In genomic region chr17:59361916-59362810, GRCh38 we compare ENCODE assay signal across 8 cellular contexts. TPM values are rescaled to one million over a fixed set of nuclear protein-coding genes. Genes with fewer than 3 reads are reported as not detected.
DNase-seq lines count a peak whose midpoint lies in the region; ATAC-seq and TF ChIP-seq lines count a peak whose summit lies in the region.

No MANE protein-coding gene starts in this region.

- H3K79me2 ChIP-seq in GM23338 (replicated peaks; ENCODE audit: insufficient read depth) = no peaks in the 10 kb centered on the region

- peak overlapping the region; percentile 99 for H3K27ac Mint-ChIP-seq in CD8-positive, alpha-beta T cell
- no peak overlapping the region for H3K27ac Mint-ChIP-seq in GM23338

- POLR2A ChIA-PET in CD8-positive, alpha-beta T cell (lab: Charles Lee) = interaction anchor here (0.7 to 2.5 kb wide), 8 partner anchors 9 to 65 kb away, joined by 3 to 12 read pairs (median 5); no protein-coding TSS in a partner anchor

- H2AFZ ChIP-seq in GM23338 = no peak overlapping the region

- H3K9me2 ChIP-seq in GM23338 (ENCODE audit: insufficient read depth) = no peaks in the 10 kb centered on the region

- 0 out of 2 replicates have a peak, but pooled peaks cover 12% of the 10 kb centered on the region for H3F3A ChIP-seq in GM23338 (replicated peaks; ENCODE audit: low read depth)

- peaks cover 12% of the 10 kb centered on the region for H3K36me3 Mint-ChIP-seq in CD8-positive, alpha-beta T cell
- no peaks in the 10 kb centered on the region for H3K36me3 Mint-ChIP-seq in GM23338 (ENCODE audit: low read depth)

- no peaks in the 10 kb centered on the region for H3K9me3 Mint-ChIP-seq in CD8-positive, alpha-beta T cell
- H3K9me3 Mint-ChIP-seq in GM23338 = no peaks in the 10 kb centered on the region

- no peak for TF ChIP-seq CTCF in CD8-positive, alpha-beta T cell (IDR thresholded peaks at IDR 0.05)
- TF ChIP-seq CTCF in adrenal gland (IDR thresholded peaks at IDR 0.05) = no peak
- no peak for TF ChIP-seq CTCF in GM23338 (conservative IDR thresholded peaks at IDR 0.05; ENCODE audit: low read depth in 2 of 2)

- TF ChIP-seq POLR2A in adrenal gland (IDR thresholded peaks at IDR 0.05) = no peak

- intact Hi-C loops in CD8-positive, alpha-beta T cell (cut with DNase I, micrococcal nuclease) = loop anchor here in 1 of 2 experiments (1.0 to 10.0 kb wide), 3 partner anchors 15 to 1027 kb away; no protein-coding TSS in a partner anchor
- intact Hi-C loops in adrenal gland (cut with DNase I) = no loop called here

- peak; percentile 64 for ATAC-seq in CD8-positive, alpha-beta T cell
- peak; percentile 53 for ATAC-seq in GM21528 (IDR thresholded peaks at IDR 0.05; ENCODE audit: low FRiP score, unreplicated experiment)
- ATAC-seq in GM23338 = no peak

- H3K4me3 ChIP-seq in CD8-positive, alpha-beta T cell (ENCODE audit: low read depth, low read length) = peak overlapping the region; percentile 44
- H3K4me3 ChIP-seq in adrenal gland (peak overlapping the region in 1 of 4 donors; percentile 13), GM23338 (no peak overlapping the region)

- H3K27me3 Mint-ChIP-seq in CD8-positive, alpha-beta T cell (ENCODE audit: low read depth) = no peaks in the 10 kb centered on the region
- H3K27me3 Mint-ChIP-seq in GM23338 (ENCODE audit: insufficient read depth, low read depth, poor library complexity) = peaks cover 6% of the 10 kb centered on the region

- DNase-seq in CD8-positive, alpha-beta T cell = peak in 6 of 7 experiments; percentile 15 to 57 (median 46)
- DNase-seq in NCI-H69 (lab: John Stamatoyannopoulos, UW) (peak; percentile 81), adrenal gland (peak in 5 of 7 donors; percentile 48 to 71 (median 61)), kidney tubule cell (ENCODE audit: low spot score) (peak; percentile 93), cerebellar nuclear complex (lab: John Stamatoyannopoulos, UW) (no peak), GM23338 (ENCODE audit: low spot score) (no peak)

- peaks cover 86% of the 10 kb centered on the region for H3K4me1 ChIP-seq in CD8-positive, alpha-beta T cell (ENCODE audit: insufficient read depth, low read length)
- H3K4me1 ChIP-seq in adrenal gland (replicated peaks in 1 of 2) = peaks cover 52 to 66% of the 10 kb centered on the region in 2 donors
- H3K4me1 ChIP-seq in GM23338 (ENCODE audit: insufficient read depth) = peaks cover 21% of the 10 kb centered on the region

- H3K36me3 ChIP-seq in CD8-positive, alpha-beta T cell (ENCODE audit: insufficient read depth, low read length) = no peaks in the 10 kb centered on the region
- H3K36me3 ChIP-seq in adrenal gland (replicated peaks in 1 of 2) (no peaks in the 10 kb centered on the region), GM23338 (ENCODE audit: insufficient read depth) (no peaks in the 10 kb centered on the region)

- no peaks in the 10 kb centered on the region for H4K20me1 ChIP-seq in GM23338 (replicated peaks; ENCODE audit: insufficient read depth)

- no peaks in the 10 kb centered on the region for H3K9me3 ChIP-seq in CD8-positive, alpha-beta T cell (ENCODE audit: low read length)
- H3K9me3 ChIP-seq in adrenal gland (replicated peaks in 1 of 3) = no peaks in the 10 kb centered on the region

- H3K27me3 ChIP-seq in CD8-positive, alpha-beta T cell (ENCODE audit: insufficient read depth, low read length) = no peaks in the 10 kb centered on the region
- H3K27me3 ChIP-seq in adrenal gland (no peaks in the 10 kb centered on the region), GM23338 (ENCODE audit: insufficient read depth) (no peaks in the 10 kb centered on the region)

- H3K27ac ChIP-seq in CD8-positive, alpha-beta T cell (ENCODE audit: low read depth, low read length) = peak overlapping the region; percentile 51
- peak overlapping the region; percentile 29 to 84 (median 56) for H3K27ac ChIP-seq in adrenal gland
- H3K27ac ChIP-seq in temporal lobe (ENCODE audit: low read depth, low read length) = peak overlapping the region; percentile 99
- no peak overlapping the region for H3K27ac ChIP-seq in GM23338 (ENCODE audit: low read depth)

- no peak overlapping the region for H3K4me2 ChIP-seq in GM23338

- peaks cover 88% of the 10 kb centered on the region for H3K4me1 Mint-ChIP-seq in CD8-positive, alpha-beta T cell (ENCODE audit: low read depth)
- peaks cover 43% of the 10 kb centered on the region for H3K4me1 Mint-ChIP-seq in GM23338

- CTCF ChIA-PET in CD8-positive, alpha-beta T cell (lab: Charles Lee) = interaction anchor here (0.9 to 1.9 kb wide), 7 partner anchors 12 to 66 kb away, joined by 3 to 9 read pairs (median 3); no protein-coding TSS in a partner anchor

- WGBS in adrenal gland, 4 donors = 35 to 42% (median 38%) methylated on average over 7 of the region's 7 CpGs

- H3K4me3 Mint-ChIP-seq in CD8-positive, alpha-beta T cell = peak overlapping the region; percentile 80
- H3K4me3 Mint-ChIP-seq in GM23338 = no peak overlapping the region

TF ChIP-seq in GM23338, 12 proteins besides CTCF, POLR2A, EP300 and RAD21:
- TF ChIP-seq ETS1 (IDR thresholded peaks at IDR 0.05) = no peak
- no peak for TF ChIP-seq JUNB (IDR thresholded peaks at IDR 0.05; ENCODE audit: unreplicated experiment)

RNA-seq across cellular contexts. Expression of gene YPEL2, which starts 30.7 kb away (rescaled TPM):
- total RNA-seq in CD8-positive, alpha-beta T cell = 10 to 100 TPM; 48.7 to 54.4 TPM
- total RNA-seq in adrenal gland (10 to 100 TPM in 7 of 8 donors, 1 to 10 TPM in 1; 5.8 to 33.5 (median 28.4) TPM), temporal lobe (7.4 TPM)
- polyA plus RNA-seq in adrenal gland (1 to 10 TPM; 6.0 to 7.9 (median 6.1) TPM), GM23338 (2016; fragmentation: Nextera tagmentation; extraction: Ambion mirVana) (2.1 and 5.2 TPM in 2 replicates)
- 4.1 and 4.6 TPM in 2 replicates for total RNA-seq in GM23338 (2014; rRNA removed; shearing (Covaris generic))

Comparison
In these comparisons a context has a peak if more than half of its experiments do, and no peak if none do; other contexts are left out.
1. DNase-seq: peak in CD8-positive, alpha-beta T cell (6 of 7), NCI-H69 (single experiment), adrenal gland (5 of 7) and kidney tubule cell (single experiment); none in cerebellar nuclear complex (0 of 2) and GM23338 (single experiment).